Comparison of ENCODE assay signal across 2 cellular contexts in the genomic region with DNA sequence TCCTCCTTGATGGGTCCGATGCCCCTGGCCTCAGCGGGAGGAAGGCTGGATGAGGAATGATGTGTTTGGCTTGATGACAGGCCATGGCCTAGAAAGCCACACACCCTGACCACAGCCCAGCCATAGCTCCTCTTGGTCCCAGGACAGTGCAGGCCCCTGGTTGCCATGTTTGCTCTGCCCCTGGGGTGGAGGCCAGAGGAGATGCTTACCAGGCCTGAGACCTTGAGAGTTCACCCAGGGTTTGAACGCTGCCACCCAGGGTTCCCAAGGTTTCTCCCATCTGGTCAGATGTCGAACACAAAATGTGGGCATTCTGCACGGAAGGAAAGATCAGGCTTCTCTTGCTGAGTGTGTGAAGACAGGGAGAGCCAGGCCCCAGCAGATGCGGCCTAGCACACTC.
TF ChIP-seq lines count a peak whose summit lies in the region.

No MANE protein-coding gene starts in this region.

TF ChIP-seq in GM23338, 12 proteins besides CTCF, POLR2A, EP300 and RAD21 (continues in another document):
- no peak for TF ChIP-seq EZH2phosphoT487 (IDR thresholded peaks at IDR 0.05; ENCODE audit: unreplicated experiment)
- TF ChIP-seq NANOG (IDR thresholded peaks at IDR 0.05; ENCODE audit: borderline replicate concordance) = no peak
- no peak for TF ChIP-seq EZH2 (IDR thresholded peaks at IDR 0.05; ENCODE audit: low read depth, unreplicated experiment)
- TF ChIP-seq ZNF114 (CRISPR knock-in tag; IDR thresholded peaks at IDR 0.05) = no peak
- TF ChIP-seq STAT1 (IDR thresholded peaks at IDR 0.05; ENCODE audit: unreplicated experiment) = no peak
- TF ChIP-seq, protein P1, sequence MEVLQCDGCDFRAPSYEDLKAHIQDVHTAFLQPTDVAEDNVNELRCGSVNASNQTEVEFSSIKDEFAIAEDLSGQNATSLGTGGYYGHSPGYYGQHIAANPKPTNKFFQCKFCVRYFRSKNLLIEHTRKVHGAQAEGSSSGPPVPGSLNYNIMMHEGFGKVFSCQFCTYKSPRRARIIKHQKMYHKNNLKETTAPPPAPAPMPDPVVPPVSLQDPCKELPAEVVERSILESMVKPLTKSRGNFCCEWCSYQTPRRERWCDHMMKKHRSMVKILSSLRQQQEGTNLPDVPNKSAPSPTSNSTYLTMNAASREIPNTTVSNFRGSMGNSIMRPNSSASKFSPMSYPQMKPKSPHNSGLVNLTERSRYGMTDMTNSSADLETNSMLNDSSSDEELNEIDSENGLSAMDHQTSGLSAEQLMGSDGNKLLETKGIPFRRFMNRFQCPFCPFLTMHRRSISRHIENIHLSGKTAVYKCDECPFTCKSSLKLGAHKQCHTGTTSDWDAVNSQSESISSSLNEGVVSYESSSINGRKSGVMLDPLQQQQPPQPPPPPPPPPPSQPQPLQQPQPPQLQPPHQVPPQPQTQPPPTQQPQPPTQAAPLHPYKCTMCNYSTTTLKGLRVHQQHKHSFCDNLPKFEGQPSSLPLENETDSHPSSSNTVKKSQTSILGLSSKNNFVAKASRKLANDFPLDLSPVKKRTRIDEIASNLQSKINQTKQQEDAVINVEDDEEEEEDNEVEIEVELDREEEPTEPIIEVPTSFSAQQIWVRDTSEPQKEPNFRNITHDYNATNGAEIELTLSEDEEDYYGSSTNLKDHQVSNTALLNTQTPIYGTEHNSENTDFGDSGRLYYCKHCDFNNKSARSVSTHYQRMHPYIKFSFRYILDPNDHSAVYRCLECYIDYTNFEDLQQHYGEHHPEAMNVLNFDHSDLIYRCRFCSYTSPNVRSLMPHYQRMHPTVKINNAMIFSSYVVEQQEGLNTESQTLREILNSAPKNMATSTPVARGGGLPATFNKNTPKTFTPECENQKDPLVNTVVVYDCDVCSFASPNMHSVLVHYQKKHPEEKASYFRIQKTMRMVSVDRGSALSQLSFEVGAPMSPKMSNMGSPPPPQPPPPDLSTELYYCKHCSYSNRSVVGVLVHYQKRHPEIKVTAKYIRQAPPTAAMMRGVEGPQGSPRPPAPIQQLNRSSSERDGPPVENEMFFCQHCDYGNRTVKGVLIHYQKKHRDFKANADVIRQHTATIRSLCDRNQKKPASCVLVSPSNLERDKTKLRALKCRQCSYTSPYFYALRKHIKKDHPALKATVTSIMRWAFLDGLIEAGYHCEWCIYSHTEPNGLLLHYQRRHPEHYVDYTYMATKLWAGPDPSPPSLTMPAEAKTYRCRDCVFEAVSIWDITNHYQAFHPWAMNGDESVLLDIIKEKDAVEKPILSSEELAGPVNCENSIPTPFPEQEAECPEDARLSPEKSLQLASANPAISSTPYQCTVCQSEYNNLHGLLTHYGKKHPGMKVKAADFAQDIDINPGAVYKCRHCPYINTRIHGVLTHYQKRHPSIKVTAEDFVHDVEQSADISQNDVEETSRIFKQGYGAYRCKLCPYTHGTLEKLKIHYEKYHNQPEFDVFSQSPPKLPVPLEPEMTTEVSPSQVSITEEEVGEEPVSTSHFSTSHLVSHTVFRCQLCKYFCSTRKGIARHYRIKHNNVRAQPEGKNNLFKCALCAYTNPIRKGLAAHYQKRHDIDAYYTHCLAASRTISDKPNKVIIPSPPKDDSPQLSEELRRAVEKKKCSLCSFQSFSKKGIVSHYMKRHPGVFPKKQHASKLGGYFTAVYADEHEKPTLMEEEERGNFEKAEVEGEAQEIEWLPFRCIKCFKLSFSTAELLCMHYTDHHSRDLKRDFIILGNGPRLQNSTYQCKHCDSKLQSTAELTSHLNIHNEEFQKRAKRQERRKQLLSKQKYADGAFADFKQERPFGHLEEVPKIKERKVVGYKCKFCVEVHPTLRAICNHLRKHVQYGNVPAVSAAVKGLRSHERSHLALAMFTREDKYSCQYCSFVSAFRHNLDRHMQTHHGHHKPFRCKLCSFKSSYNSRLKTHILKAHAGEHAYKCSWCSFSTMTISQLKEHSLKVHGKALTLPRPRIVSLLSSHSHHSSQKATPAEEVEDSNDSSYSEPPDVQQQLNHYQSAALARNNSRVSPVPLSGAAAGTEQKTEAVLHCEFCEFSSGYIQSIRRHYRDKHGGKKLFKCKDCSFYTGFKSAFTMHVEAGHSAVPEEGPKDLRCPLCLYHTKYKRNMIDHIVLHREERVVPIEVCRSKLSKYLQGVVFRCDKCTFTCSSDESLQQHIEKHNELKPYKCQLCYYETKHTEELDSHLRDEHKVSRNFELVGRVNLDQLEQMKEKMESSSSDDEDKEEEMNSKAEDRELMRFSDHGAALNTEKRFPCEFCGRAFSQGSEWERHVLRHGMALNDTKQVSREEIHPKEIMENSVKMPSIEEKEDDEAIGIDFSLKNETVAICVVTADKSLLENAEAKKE (CRISPR knock-in tag; IDR thresholded peaks at IDR 0.05) = no peak
- no peak for TF ChIP-seq ZNF331 (CRISPR knock-in tag; IDR thresholded peaks at IDR 0.05; ENCODE audit: low read depth)
- TF ChIP-seq JUNB (IDR thresholded peaks at IDR 0.05; ENCODE audit: unreplicated experiment) = no peak
- TF ChIP-seq POLR2AphosphoS5 (IDR thresholded peaks at IDR 0.05; ENCODE audit: low read depth) = no peak
- TF ChIP-seq, protein P2, sequence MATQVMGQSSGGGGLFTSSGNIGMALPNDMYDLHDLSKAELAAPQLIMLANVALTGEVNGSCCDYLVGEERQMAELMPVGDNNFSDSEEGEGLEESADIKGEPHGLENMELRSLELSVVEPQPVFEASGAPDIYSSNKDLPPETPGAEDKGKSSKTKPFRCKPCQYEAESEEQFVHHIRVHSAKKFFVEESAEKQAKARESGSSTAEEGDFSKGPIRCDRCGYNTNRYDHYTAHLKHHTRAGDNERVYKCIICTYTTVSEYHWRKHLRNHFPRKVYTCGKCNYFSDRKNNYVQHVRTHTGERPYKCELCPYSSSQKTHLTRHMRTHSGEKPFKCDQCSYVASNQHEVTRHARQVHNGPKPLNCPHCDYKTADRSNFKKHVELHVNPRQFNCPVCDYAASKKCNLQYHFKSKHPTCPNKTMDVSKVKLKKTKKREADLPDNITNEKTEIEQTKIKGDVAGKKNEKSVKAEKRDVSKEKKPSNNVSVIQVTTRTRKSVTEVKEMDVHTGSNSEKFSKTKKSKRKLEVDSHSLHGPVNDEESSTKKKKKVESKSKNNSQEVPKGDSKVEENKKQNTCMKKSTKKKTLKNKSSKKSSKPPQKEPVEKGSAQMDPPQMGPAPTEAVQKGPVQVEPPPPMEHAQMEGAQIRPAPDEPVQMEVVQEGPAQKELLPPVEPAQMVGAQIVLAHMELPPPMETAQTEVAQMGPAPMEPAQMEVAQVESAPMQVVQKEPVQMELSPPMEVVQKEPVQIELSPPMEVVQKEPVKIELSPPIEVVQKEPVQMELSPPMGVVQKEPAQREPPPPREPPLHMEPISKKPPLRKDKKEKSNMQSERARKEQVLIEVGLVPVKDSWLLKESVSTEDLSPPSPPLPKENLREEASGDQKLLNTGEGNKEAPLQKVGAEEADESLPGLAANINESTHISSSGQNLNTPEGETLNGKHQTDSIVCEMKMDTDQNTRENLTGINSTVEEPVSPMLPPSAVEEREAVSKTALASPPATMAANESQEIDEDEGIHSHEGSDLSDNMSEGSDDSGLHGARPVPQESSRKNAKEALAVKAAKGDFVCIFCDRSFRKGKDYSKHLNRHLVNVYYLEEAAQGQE (IDR thresholded peaks at IDR 0.05; ENCODE audit: unreplicated experiment) = no peak

TF ChIP-seq in K562, 482 proteins besides CTCF, POLR2A, EP300 and RAD21:
- TF ChIP-seq ZNF445 (CRISPR knock-in tag; IDR thresholded peaks at IDR 0.05; ENCODE audit: low read depth) = no peak
- TF ChIP-seq NR4A1 (CRISPR knock-in tag; IDR thresholded peaks at IDR 0.05) = no peak
- TF ChIP-seq NR4A1 (tag; IDR thresholded peaks at IDR 0.05) = 0 out of 2 replicates have a peak, but pooled peaks have one; percentile 25
- TF ChIP-seq, protein P3, sequence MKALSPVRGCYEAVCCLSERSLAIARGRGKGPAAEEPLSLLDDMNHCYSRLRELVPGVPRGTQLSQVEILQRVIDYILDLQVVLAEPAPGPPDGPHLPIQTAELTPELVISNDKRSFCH (CRISPR knock-in tag; IDR thresholded peaks at IDR 0.05) = no peak
- TF ChIP-seq, protein P3 (tag; IDR thresholded peaks at IDR 0.05) = 0 out of 2 replicates have a peak, but pooled peaks have one; percentile 65
TF ChIP-seq in K562: peak in this region for 2.
